15 cellular contexts compared by ENCODE assay signal in the genomic region with DNA sequence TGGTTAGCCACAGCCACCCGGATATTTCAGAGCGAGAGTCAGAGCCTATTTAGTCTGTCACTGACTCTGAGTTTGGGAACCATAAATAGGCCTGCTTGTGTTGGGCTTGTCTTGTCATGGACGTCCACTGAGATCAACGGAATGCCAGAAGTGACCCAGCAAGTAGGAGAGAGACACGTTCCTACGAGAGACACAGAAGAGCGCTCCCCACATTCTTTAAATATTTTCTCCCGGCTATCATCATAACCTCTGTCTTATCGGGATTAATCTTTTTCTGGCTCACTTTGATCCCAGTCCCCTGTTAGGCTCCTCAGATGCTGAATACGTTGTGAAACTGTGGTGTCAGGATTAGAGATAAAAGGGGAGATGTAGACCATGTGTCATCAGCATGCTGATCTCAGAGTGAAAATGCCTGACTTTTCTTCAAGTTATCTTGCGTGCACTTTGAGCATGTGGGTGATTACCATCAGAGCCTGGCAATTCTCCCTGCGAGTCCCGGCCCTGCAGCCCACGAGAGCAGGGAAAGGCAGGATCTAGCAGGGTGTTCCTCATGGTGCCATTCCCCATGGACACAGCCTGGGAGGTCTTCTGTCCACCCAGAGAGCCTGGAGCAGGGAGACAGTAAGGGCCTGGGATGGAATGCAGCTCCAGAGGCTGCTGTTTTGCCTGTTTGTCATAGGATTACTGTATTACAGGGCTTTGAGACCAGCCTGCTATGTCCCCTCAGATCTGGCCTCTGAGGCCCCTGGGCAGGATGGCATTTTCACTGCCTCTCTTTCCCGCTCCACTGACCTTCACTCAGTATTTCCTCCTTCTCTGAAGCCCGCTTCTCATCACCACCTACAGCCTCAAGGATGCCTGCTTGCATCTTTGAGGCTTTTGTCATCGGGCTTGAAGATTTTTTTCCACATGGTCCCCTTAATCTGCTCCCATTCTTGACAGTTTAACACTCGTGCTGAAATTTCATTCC. TPM values are rescaled to one million over a fixed set of nuclear protein-coding genes. Genes with fewer than 3 reads are reported as not detected.
DNase-seq lines count a peak whose midpoint lies in the region; ATAC-seq, FAIRE-seq and TF ChIP-seq lines count a peak whose summit lies in the region.
"Had no signal": no experiment of that assay in that cellular context is flagged by ENCODE, and none has a peak within 500 bp of the region (broad histone marks: within the 10 kb centered on the region; RNA-seq: fewer than 3 reads in every experiment).

No MANE protein-coding gene starts in this region.

- H2AFZ ChIP-seq in keratinocyte (ENCODE audit: control insufficient read depth, low read length) (peak overlapping the region; percentile 73), smooth muscle cell (ENCODE audit: low read depth) (no peak overlapping the region)
- H2AFZ ChIP-seq: PC-9 had no signal

- H3K4me1 ChIP-seq in keratinocyte (ENCODE audit: control insufficient read depth, extremely low read depth, insufficient read depth, low read length) (peaks cover 44% of the 10 kb centered on the region), smooth muscle cell (ENCODE audit: low read depth) (peaks cover 34% of the 10 kb centered on the region)

- peak; percentile 89 for FAIRE-seq in keratinocyte (lab: Jason Lieb, UNC)
- FAIRE-seq: islet of Langerhans had no signal

- no peak for ATAC-seq in HG03342 (IDR thresholded peaks at IDR 0.05; ENCODE audit: unreplicated experiment)
- no peak for ATAC-seq in HG03457 (IDR thresholded peaks at IDR 0.05; ENCODE audit: unreplicated experiment)
- ATAC-seq: activated CD4-positive, alpha-beta T cell treated with anti-CD3 and anti-CD28 coated beads for 36 hours had no signal

- peak; percentile 66 for DNase-seq in HCEC 1CT
- DNase-seq in keratinocyte (ENCODE audit: low read depth, low spot score), result peak; percentile 57
- DNase-seq in smooth muscle cell (lab: John Stamatoyannopoulos, UW; ENCODE audit: unreplicated experiment), result peak; percentile 14
- no peak for DNase-seq in iPS-NIHi7 (ENCODE audit: extremely low spot score)
- DNase-seq in SHP77 (lab: John Stamatoyannopoulos, UW), result no peak
- DNase-seq: activated CD4-positive, alpha-beta T cell treated with anti-CD3 and anti-CD28 coated beads for 36 hours; activated effector memory CD4-positive, alpha-beta T cell treated with anti-CD3 and anti-CD28 coated beads, Interleukin-2, amount 50 U/mL, for 16 hours; DMS 273 treated with DMSO at 0.1 percent for 48 hours; NCI-H1436; PC-9; stimulated activated naive CD4-positive, alpha-beta T cell had no signal

- peak overlapping the region; percentile 32 for H3K4me3 ChIP-seq in WI38 (ENCODE audit: low read depth, low read length)
- H3K4me3 ChIP-seq in keratinocyte (ENCODE audit: control insufficient read depth in 2 of 3, extremely low read depth in 1 of 3, insufficient read depth in 2 of 3, low read depth in 1 of 3, low read length in 3 of 3), result peak overlapping the region in 2 of 3 experiments; percentile 19 to 44
- no peak overlapping the region for H3K4me3 ChIP-seq in smooth muscle cell
- H3K4me3 ChIP-seq: PC-9 had no signal

- H3K27ac ChIP-seq in keratinocyte (ENCODE audit: control insufficient read depth, insufficient read depth, low read length) (peak overlapping the region; percentile 80), smooth muscle cell (ENCODE audit: low read depth) (peak overlapping the region; percentile 89)
- H3K27ac ChIP-seq: PC-9 had no signal

- dilution Hi-C loops in keratinocyte (cut with MboI; ENCODE audit: extremely low pct_ligation_motif_present, low sequenced_read_pairs), result no loop called here

- 1% methylated on average over 18 of the region's 18 CpGs for WGBS in smooth muscle cell (ENCODE audit: low lambda C conversion rate)

- H4K20me1 ChIP-seq in keratinocyte (ENCODE audit: control insufficient read depth, extremely low read depth, insufficient read depth, low read length) (no peaks in the 10 kb centered on the region), smooth muscle cell (ENCODE audit: low read depth) (no peaks in the 10 kb centered on the region)

- TF ChIP-seq CTCF in WI38 (IDR thresholded peaks at IDR 0.05; ENCODE audit: low read depth, low read length) (no peak), keratinocyte (optimal IDR thresholded peaks at IDR 0.05 in 1 of 3, IDR thresholded peaks at IDR 0.05 in 1 of 3, conservative IDR thresholded peaks at IDR 0.05 in 1 of 3; ENCODE audit: extremely low read depth in 1 of 3, insufficient read depth in 2 of 3, low read length in 3 of 3) (no peak), smooth muscle cell (IDR thresholded peaks at IDR 0.05; ENCODE audit: borderline replicate concordance, insufficient read depth, poor library complexity, severe bottlenecking) (no peak)

- no peaks in the 10 kb centered on the region for H3K36me3 ChIP-seq in keratinocyte (ENCODE audit: control insufficient read depth in 2 of 2, extremely low read depth in 1 of 2, insufficient read depth in 2 of 2, low read length in 2 of 2)
- H3K36me3 ChIP-seq in smooth muscle cell (ENCODE audit: low read depth), result no peaks in the 10 kb centered on the region

- H3K27me3 ChIP-seq in keratinocyte (ENCODE audit: control insufficient read depth, extremely low read depth, insufficient read depth, low read length) (no peaks in the 10 kb centered on the region), smooth muscle cell (ENCODE audit: low read depth) (no peaks in the 10 kb centered on the region)

- H3K79me2 ChIP-seq in keratinocyte (ENCODE audit: control insufficient read depth, insufficient read depth, low read length), result no peaks in the 10 kb centered on the region
- peaks cover 28% of the 10 kb centered on the region for H3K79me2 ChIP-seq in smooth muscle cell (ENCODE audit: low read depth)

- peaks cover 32% of the 10 kb centered on the region for H3F3A ChIP-seq in smooth muscle cell (ENCODE audit: low read depth)

- H3K9me1 ChIP-seq in keratinocyte (ENCODE audit: control insufficient read depth, extremely low read depth, insufficient read depth, low read length), result no peaks in the 10 kb centered on the region

- peak overlapping the region; percentile 82 for H3K4me2 ChIP-seq in keratinocyte (ENCODE audit: control insufficient read depth, extremely low read depth, insufficient read depth, low read depth, low read length)
- H3K4me2 ChIP-seq in smooth muscle cell, result peak overlapping the region; percentile 45
- H3K4me2 ChIP-seq: PC-9 had no signal

- H3K9ac ChIP-seq in keratinocyte (ENCODE audit: control insufficient read depth, extremely low read depth, insufficient read depth, low read length) (peak overlapping the region; percentile 64), smooth muscle cell (ENCODE audit: low read depth) (peak overlapping the region; percentile 59)

- H3K9me3 ChIP-seq in keratinocyte (ENCODE audit: control insufficient read depth, low read depth, low read length), result no peaks in the 10 kb centered on the region
- H3K9me3 ChIP-seq in smooth muscle cell (replicated peaks; ENCODE audit: low read depth), result no peaks in the 10 kb centered on the region

RNA-seq across cellular contexts. Expression of gene TENM3, which starts 2.8 kb away (rescaled TPM):
- 17.0 to 20.9 TPM (median 18.8 TPM) in 3 replicates for polyA plus RNA-seq in keratinocyte
- polyA plus RNA-seq in keratinocyte (2011; ENCODE audit: low read depth), result 8.8 TPM
- 3.9 and 4.9 TPM in 2 replicates for polyA plus RNA-seq in keratinocyte (2011; cell fraction: cytosol; rRNA removed)
- polyA plus RNA-seq in keratinocyte (2011; cell fraction: nucleus; rRNA removed), result 25.4 and 26.5 TPM in 2 replicates
- polyA plus RNA-seq in keratinocyte (2012; ENCODE audit: low replicate concordance), result 4.9 and 19.5 TPM in 2 replicates
- 51.9 to 65.0 TPM (median 63.1 TPM) in 3 replicates for polyA minus RNA-seq in keratinocyte
- polyA minus RNA-seq in keratinocyte (2011; cell fraction: cytosol; rRNA and poly(A)+ RNA removed), result 10.2 TPM
- 111 and 165 TPM in 2 replicates for polyA minus RNA-seq in keratinocyte (2011; cell fraction: nucleus; rRNA and poly(A)+ RNA removed)
- 295 and 299 TPM in 2 replicates for total RNA-seq in smooth muscle cell
- 46.6 and 46.9 TPM in 2 replicates for polyA plus RNA-seq in smooth muscle cell
- total RNA-seq: activated CD4-positive, alpha-beta T cell treated with anti-CD3 and anti-CD28 coated beads for 36 hours; PC-9 had no signal

Comparison
In these comparisons a context has a peak if more than half of its experiments do, and no peak if none do; other contexts are left out.
1. DNase-seq: peak in HCEC 1CT (single experiment), keratinocyte (single experiment) and smooth muscle cell (single experiment); none in iPS-NIHi7 (single experiment) and SHP77 (0 of 2).